ENCODE assay signal across 13 cellular contexts in genomic region chr16:66133641-66134402, GRCh38.
"Had no signal": no experiment of that assay in that cellular context is flagged by ENCODE, and none has a peak within 500 bp of the region (broad histone marks: within the 10 kb centered on the region; RNA-seq: fewer than 3 reads in every experiment).

No MANE protein-coding gene starts in this region.

- H3K9me3 Mint-ChIP-seq: activated B cell treated with CpG ODN at 0.5 μM for 24 hours, brain, neural progenitor cell had no signal

- H3K4me1 Mint-ChIP-seq: activated B cell treated with CpG ODN at 0.5 μM for 24 hours, T-helper 17 cell had no signal

- H3K27me3 ChIP-seq: adrenal gland, neural progenitor cell, ovary, tibial nerve had no signal

- H3K9me3 ChIP-seq: adrenal gland, heart left ventricle, ovary, tibial nerve had no signal

- H3K4me3 Mint-ChIP-seq: activated B cell treated with CpG ODN at 0.5 μM for 24 hours, brain, neural progenitor cell, T-helper 17 cell had no signal

- H3K27ac Mint-ChIP-seq: activated B cell treated with CpG ODN at 0.5 μM for 24 hours, brain, neural progenitor cell, T-helper 17 cell had no signal

- H3K27ac ChIP-seq: neural progenitor cell, ovary had no signal

- H3K36me3 ChIP-seq: adrenal gland, heart left ventricle, neural progenitor cell, ovary, tibial nerve had no signal

- ATAC-seq: heart left ventricle, left lobe of liver, T-helper 17 cell had no signal

- H2AFZ ChIP-seq: neural progenitor cell had no signal

- H3K9ac ChIP-seq: neural progenitor cell had no signal

- H3K4me3 ChIP-seq: adrenal gland, heart left ventricle, neural progenitor cell, ovary, tibial nerve had no signal

- H3K36me3 Mint-ChIP-seq: brain, neural progenitor cell had no signal

- DNase-seq: activated B cell treated with CpG ODN at 0.5 μM for 24 hours; activated CD4-positive, alpha-beta T cell treated with anti-CD3 and anti-CD28 coated beads, Interleukin-2, amount 50 U/mL, for 1 hour; activated naive CD4-positive, alpha-beta T cell treated with anti-CD3 and anti-CD28 coated beads, Interleukin-2, amount 50 U/mL, for 16 hours; adrenal gland; dermis blood vessel endothelial cell; heart left ventricle; islet precursor cell; ovary; T-helper 17 cell had no signal

- H3K4me2 ChIP-seq: neural progenitor cell had no signal
